Comparison of ENCODE assay signal across 16 cellular contexts in genomic region chr4:108146346-108146745, GRCh38. TPM values are rescaled to one million over a fixed set of nuclear protein-coding genes. Genes with fewer than 3 reads are reported as not detected.
DNase-seq lines count a peak whose midpoint lies in the region; ATAC-seq lines count a peak whose summit lies in the region.
"Had no signal": no experiment of that assay in that cellular context is flagged by ENCODE, and none has a peak within 500 bp of the region (broad histone marks: within the 10 kb centered on the region; RNA-seq: fewer than 3 reads in every experiment).

No MANE protein-coding gene starts in this region.

- H3K4me1 Mint-ChIP-seq in activated T-cell treated with anti-CD3 and anti-CD28 coated beads, Interleukin-2, amount 50 U/mL, for 24 hours (ENCODE audit: low read depth) = peaks cover 90% of the 10 kb centered on the region
- H3K4me1 Mint-ChIP-seq in CD4-positive, alpha-beta memory T cell = peaks cover 75 to 93% (median 84%) of the 10 kb centered on the region in 4 donors
- peaks cover 55% of the 10 kb centered on the region for H3K4me1 Mint-ChIP-seq in T-helper 17 cell
- peaks cover 90% of the 10 kb centered on the region for H3K4me1 Mint-ChIP-seq in activated naive CD8-positive, alpha-beta T cell treated with anti-CD3 and anti-CD28 coated beads, Interleukin-2, amount 50 U/mL, for 24 hours

- H3K9me3 Mint-ChIP-seq in activated T-cell treated with anti-CD3 and anti-CD28 coated beads, Interleukin-2, amount 50 U/mL, for 24 hours = no peaks in the 10 kb centered on the region
- no peaks in the 10 kb centered on the region for H3K9me3 Mint-ChIP-seq in CD4-positive, alpha-beta memory T cell
- H3K9me3 Mint-ChIP-seq in activated naive CD8-positive, alpha-beta T cell treated with anti-CD3 and anti-CD28 coated beads, Interleukin-2, amount 50 U/mL, for 24 hours = no peaks in the 10 kb centered on the region

- CTCF ChIA-PET in CD4-positive, alpha-beta memory T cell (lab: Charles Lee; ENCODE audit: partially characterized antibody) = no interaction called here

- peak overlapping the region; percentile 94 for H3K27ac Mint-ChIP-seq in activated T-cell treated with anti-CD3 and anti-CD28 coated beads, Interleukin-2, amount 50 U/mL, for 24 hours
- H3K27ac Mint-ChIP-seq in CD4-positive, alpha-beta memory T cell = peak overlapping the region in 6 of 7 donors; percentile 63 to 86 (median 70)
- peak overlapping the region; percentile 85 for H3K27ac Mint-ChIP-seq in T-helper 17 cell
- H3K27ac Mint-ChIP-seq in activated naive CD8-positive, alpha-beta T cell treated with anti-CD3 and anti-CD28 coated beads, Interleukin-2, amount 50 U/mL, for 24 hours = peak overlapping the region; percentile 82

- no peak overlapping the region for H3K4me3 ChIP-seq in CD4-positive, alpha-beta memory T cell (ENCODE audit: low read length in 2 of 2)
- H3K4me3 ChIP-seq: MG63 had no signal

- H3K27me3 ChIP-seq in CD4-positive, alpha-beta memory T cell (ENCODE audit: insufficient read depth, low read length) = no peaks in the 10 kb centered on the region
- H3K27me3 ChIP-seq: MG63 had no signal

- peaks cover 96% of the 10 kb centered on the region for H3K4me1 ChIP-seq in CD4-positive, alpha-beta memory T cell (ENCODE audit: insufficient read depth, low read length)

- peaks cover 57% of the 10 kb centered on the region for H3K36me3 Mint-ChIP-seq in activated T-cell treated with anti-CD3 and anti-CD28 coated beads, Interleukin-2, amount 50 U/mL, for 24 hours (ENCODE audit: low read depth)
- peaks cover 10 to 67% of the 10 kb centered on the region in 2 donors for H3K36me3 Mint-ChIP-seq in CD4-positive, alpha-beta memory T cell
- H3K36me3 Mint-ChIP-seq in T-helper 17 cell (ENCODE audit: low read depth) = peaks cover 7% of the 10 kb centered on the region
- peaks cover 5% of the 10 kb centered on the region for H3K36me3 Mint-ChIP-seq in activated naive CD8-positive, alpha-beta T cell treated with anti-CD3 and anti-CD28 coated beads, Interleukin-2, amount 50 U/mL, for 24 hours (ENCODE audit: low read depth)

- intact Hi-C loops in CD4-positive, alpha-beta memory T cell (cut with micrococcal nuclease) = no loop called here

- peaks cover 10% of the 10 kb centered on the region for H3K36me3 ChIP-seq in CD4-positive, alpha-beta memory T cell (ENCODE audit: insufficient read depth, low read length)
- H3K36me3 ChIP-seq: MG63 had no signal

- no peak for DNase-seq in activated T-cell treated with anti-CD3 and anti-CD28 coated beads, Interleukin-2, amount 50 U/mL, for 24 hours
- no peak for DNase-seq in activated T-cell treated with anti-CD3 and anti-CD28 coated beads for 4 hours
- no peak for DNase-seq in CD4-positive, alpha-beta memory T cell
- DNase-seq in T-helper 17 cell = no peak
- no peak for DNase-seq in activated naive CD8-positive, alpha-beta T cell treated with anti-CD3 and anti-CD28 coated beads, Interleukin-2, amount 50 U/mL, for 24 hours
- DNase-seq in medulla oblongata (ENCODE audit: extremely low spot score) = no peak
- DNase-seq: MG63; NCI-H1105; NCI-H187; NCI-H69; NK-92 treated with Interleukin-12 subunit alpha and Interleukin-12 subunit beta, amount 100 ng/mL, for 24 hours; OCI-M1; RPMI8226 had no signal

- H3K4me3 Mint-ChIP-seq in activated T-cell treated with anti-CD3 and anti-CD28 coated beads, Interleukin-2, amount 50 U/mL, for 24 hours = peak overlapping the region; percentile 67
- H3K4me3 Mint-ChIP-seq in CD4-positive, alpha-beta memory T cell = peak overlapping the region in 5 of 8 donors; percentile 12 to 75 (median 70)
- H3K4me3 Mint-ChIP-seq in T-helper 17 cell = no peak overlapping the region
- H3K4me3 Mint-ChIP-seq in activated naive CD8-positive, alpha-beta T cell treated with anti-CD3 and anti-CD28 coated beads, Interleukin-2, amount 50 U/mL, for 24 hours = peak overlapping the region; percentile 66

- H3K27ac ChIP-seq in CD4-positive, alpha-beta memory T cell (ENCODE audit: low read depth, low read length) = no peak overlapping the region
- H3K27ac ChIP-seq: KMS-11 had no signal

- POLR2A ChIA-PET in CD4-positive, alpha-beta memory T cell (lab: Charles Lee; ENCODE audit: partially characterized antibody) = interaction anchor here (0.9 to 14.8 kb wide), 7 partner anchors 9 to 26 kb away, joined by 3 to 159 read pairs (median 6); partner anchors contain the start of gene LEF1

- H3K9me3 ChIP-seq in CD4-positive, alpha-beta memory T cell (ENCODE audit: control insufficient read depth in 1 of 2, low read length in 2 of 2) = no peaks in the 10 kb centered on the region
- no peaks in the 10 kb centered on the region for H3K9me3 ChIP-seq in T-helper 17 cell (ENCODE audit: control insufficient read depth, low read length, poor library complexity, severe bottlenecking)
- H3K9me3 ChIP-seq: MG63 had no signal

- ATAC-seq in T-helper 17 cell (no peak), HG03196 (IDR thresholded peaks at IDR 0.05; ENCODE audit: unreplicated experiment) (no peak), GM19395 (IDR thresholded peaks at IDR 0.05; ENCODE audit: unreplicated experiment) (no peak)
- ATAC-seq in activated naive CD8-positive, alpha-beta T cell treated with anti-CD3 and anti-CD28 coated beads, Interleukin-2, amount 50 U/mL, for 24 hours = no peak

- no peaks in the 10 kb centered on the region for H3K27me3 Mint-ChIP-seq in activated T-cell treated with anti-CD3 and anti-CD28 coated beads, Interleukin-2, amount 50 U/mL, for 24 hours
- H3K27me3 Mint-ChIP-seq in CD4-positive, alpha-beta memory T cell = peaks cover 0 to 1% of the 10 kb centered on the region in 2 donors
- peaks cover 4% of the 10 kb centered on the region for H3K27me3 Mint-ChIP-seq in T-helper 17 cell
- H3K27me3 Mint-ChIP-seq in activated naive CD8-positive, alpha-beta T cell treated with anti-CD3 and anti-CD28 coated beads, Interleukin-2, amount 50 U/mL, for 24 hours = no peaks in the 10 kb centered on the region

RNA-seq across cellular contexts. Expression of gene LEF1, which starts 22.4 kb away (rescaled TPM):
- 100 to 1,000 TPM; 363 to 382 TPM for total RNA-seq in CD4-positive, alpha-beta memory T cell
- polyA plus RNA-seq in CD4-positive, alpha-beta memory T cell = 100 to 1,000 TPM; 307 to 399 TPM
- 100 to 1,000 TPM; 236 to 319 TPM for total RNA-seq in T-helper 17 cell
